Comparison of ENCODE assay signal across 18 cellular contexts in genomic region chr7:129896568-129897382, GRCh38. TPM values are rescaled to one million over a fixed set of nuclear protein-coding genes. Genes with fewer than 3 reads are reported as not detected.
DNase-seq lines count a peak whose midpoint lies in the region; FAIRE-seq and TF ChIP-seq lines count a peak whose summit lies in the region.
"Had no signal": no experiment of that assay in that cellular context is flagged by ENCODE, and none has a peak within 500 bp of the region (broad histone marks: within the 10 kb centered on the region; RNA-seq: fewer than 3 reads in every experiment).

No MANE protein-coding gene starts in this region.

- peak; percentile 16 for DNase-seq in GM03348 (ENCODE audit: low spot score)
- DNase-seq in MG63, result peak; percentile 31
- DNase-seq in endothelial cell of umbilical vein (ENCODE audit: low read depth, low spot score), result peak; percentile 59
- peak; percentile 39 for DNase-seq in retinal pigment epithelial cell (ENCODE audit: low read depth)
- no peak for DNase-seq in NCI-H2171 treated with DMSO at 0.1 percent for 48 hours (lab: John Stamatoyannopoulos, UW)
- no peak for DNase-seq in effector CD4-positive, alpha-beta T cell
- DNase-seq in epidermal melanocyte (ENCODE audit: insufficient read length, low spot score), result no peak
- DNase-seq in small intestine, result no peak
- DNase-seq: activated CD4-positive, alpha-beta T cell treated with anti-CD3 and anti-CD28 coated beads, Interleukin-2, amount 50 U/mL, for 4 hours; activated T-cell treated with anti-CD3 and anti-CD28 coated beads, Interleukin-2, amount 50 U/mL, for 4 hours; effector CD8-positive, alpha-beta T cell; MM.1S; naive thymus-derived CD4-positive, alpha-beta T cell; NCI-H187; stimulated activated CD4-positive, alpha-beta T cell treated with anti-CD3 and anti-CD28 coated beads, Interleukin-12 subunit alpha, Interleukin-12 subunit beta, amount 100 ng/mL, for 4 hours; stimulated activated naive B cell treated with anti-CD40 and anti-IgM and Interleukin-4, amounts not matched to agents 10 μg/mL and 1 μg/mL and 100 μg/mL, for 72 hours; transverse colon had no signal

- H3K4me2 ChIP-seq in endothelial cell of umbilical vein (ENCODE audit: insufficient read depth, low read length), result peak overlapping the region; percentile 46
- H3K4me2 ChIP-seq: BLaER1 had no signal

- POLR2A ChIA-PET in endothelial cell of umbilical vein (lab: Charles Lee), result no interaction called here

- no TSS peak for BruUV-seq in endothelial cell of umbilical vein (replicated peaks; lab: Mats Ljungman, UMichigan)

- CTCF ChIA-PET in endothelial cell of umbilical vein (lab: Charles Lee), result interaction anchor here (0.7 to 3.1 kb wide), 14 partner anchors 9 to 114 kb away, joined by 3 to 11 read pairs (median 4); no protein-coding TSS in a partner anchor

- no peak overlapping the region for H3K4me3 ChIP-seq in MG63
- no peak overlapping the region for H3K4me3 ChIP-seq in endothelial cell of umbilical vein (replicated peaks in 1 of 3; ENCODE audit: insufficient read depth in 1 of 3, low read depth in 1 of 3, low read length in 3 of 3)
- H3K4me3 ChIP-seq in retinal pigment epithelial cell (ENCODE audit: low read length), result no peak overlapping the region
- H3K4me3 ChIP-seq in small intestine (ENCODE audit: low read depth in 1 of 2, low read length in 2 of 2), result no peak overlapping the region
- H3K4me3 ChIP-seq: BLaER1, transverse colon had no signal

- TF ChIP-seq CTCF in endothelial cell of umbilical vein (IDR thresholded peaks at IDR 0.05; ENCODE audit: extremely low read depth in 1 of 2, insufficient read depth in 1 of 2, low read depth in 1 of 2, low read length in 2 of 2) (no peak), retinal pigment epithelial cell (conservative IDR thresholded peaks at IDR 0.05; ENCODE audit: low read depth, low read length) (no peak)

- no peaks in the 10 kb centered on the region for H3K9me1 ChIP-seq in endothelial cell of umbilical vein (replicated peaks; ENCODE audit: control insufficient read depth, extremely low read depth, insufficient read depth, low read length)

- peaks cover 2% of the 10 kb centered on the region for H4K20me1 ChIP-seq in endothelial cell of umbilical vein (replicated peaks; ENCODE audit: control insufficient read depth, extremely low read depth, insufficient read depth, low read length)

- 69 to 83% (median 75%) methylated on average over 6 of the region's 6 CpGs for WGBS in small intestine, 3 donors

- no peak for TF ChIP-seq POLR2A in endothelial cell of umbilical vein (IDR thresholded peaks at IDR 0.05; ENCODE audit: low read depth, low read length)

- H3K4me1 ChIP-seq in endothelial cell of umbilical vein (ENCODE audit: control insufficient read depth, extremely low read depth, insufficient read depth, low read length), result peaks cover 16% of the 10 kb centered on the region
- no peaks in the 10 kb centered on the region for H3K4me1 ChIP-seq in small intestine (ENCODE audit: control insufficient read depth in 2 of 2, insufficient read depth in 1 of 2, low read depth in 1 of 2, low read length in 1 of 2)
- H3K4me1 ChIP-seq: BLaER1 had no signal

- H2AFZ ChIP-seq in endothelial cell of umbilical vein (ENCODE audit: low read depth, low read length), result no peak overlapping the region

- intact Hi-C loops in endothelial cell of umbilical vein (cut with micrococcal nuclease), result loop anchor here (1.0 to 5.0 kb wide), 3 partner anchors 10 to 112 kb away; no protein-coding TSS in a partner anchor

- H3K36me3 ChIP-seq in MG63, result peaks cover 18% of the 10 kb centered on the region
- peaks cover 0 to 4% of the 10 kb centered on the region in 2 experiments for H3K36me3 ChIP-seq in endothelial cell of umbilical vein (ENCODE audit: control insufficient read depth in 2 of 2, extremely low read depth in 1 of 2, insufficient read depth in 2 of 2, low read length in 2 of 2)
- H3K36me3 ChIP-seq in small intestine (ENCODE audit: control insufficient read depth in 2 of 2, insufficient read depth in 2 of 2, low read length in 2 of 2), result peaks cover 5 to 6% of the 10 kb centered on the region in 2 donors

- H3K79me2 ChIP-seq in endothelial cell of umbilical vein (ENCODE audit: control insufficient read depth, insufficient read depth, low read length), result peaks cover 13% of the 10 kb centered on the region

- H3K9me3 ChIP-seq in MG63 (no peaks in the 10 kb centered on the region), endothelial cell of umbilical vein (replicated peaks; ENCODE audit: control insufficient read depth, insufficient read depth, low read length) (no peaks in the 10 kb centered on the region), small intestine (ENCODE audit: control insufficient read depth, low read depth) (no peaks in the 10 kb centered on the region)
- H3K9me3 ChIP-seq: BLaER1, transverse colon had no signal

- FAIRE-seq in endothelial cell of umbilical vein (lab: Jason Lieb, UNC) (no peak), small intestine (lab: Jason Lieb, UNC) (no peak)

- H3K27ac ChIP-seq in endothelial cell of umbilical vein (ENCODE audit: insufficient read depth, low read depth, low read length), result peak overlapping the region; percentile 55
- H3K27ac ChIP-seq in small intestine (ENCODE audit: low read depth in 1 of 2, low read length in 1 of 2), result no peak overlapping the region
- H3K27ac ChIP-seq: BLaER1, transverse colon had no signal

- H3K27me3 ChIP-seq in MG63 (no peaks in the 10 kb centered on the region), endothelial cell of umbilical vein (ENCODE audit: control insufficient read depth in 2 of 2, insufficient read depth in 2 of 2, low read length in 2 of 2) (no peaks in the 10 kb centered on the region), small intestine (ENCODE audit: control insufficient read depth in 2 of 2, insufficient read depth in 2 of 2, low read length in 2 of 2) (no peaks in the 10 kb centered on the region)
- H3K27me3 ChIP-seq: BLaER1, transverse colon had no signal

- dilution Hi-C loops in endothelial cell of umbilical vein (cut with MboI; ENCODE audit: extremely low pct_ligation_motif_present, low sequenced_read_pairs), result no loop called here

- no peak overlapping the region for H3K9ac ChIP-seq in endothelial cell of umbilical vein (replicated peaks; ENCODE audit: extremely low read depth, insufficient read depth, low read length)
- H3K9ac ChIP-seq: BLaER1 had no signal

TF ChIP-seq in endothelial cell of umbilical vein, 7 proteins besides CTCF, POLR2A, EP300 and RAD21:
- TF ChIP-seq MAX (IDR thresholded peaks at IDR 0.05; ENCODE audit: insufficient read depth, insufficient read length), result no peak
- TF ChIP-seq MYC (IDR thresholded peaks at IDR 0.05; ENCODE audit: low read depth, low read length), result no peak
- peak; percentile 57 for TF ChIP-seq FOS (IDR thresholded peaks at IDR 0.05; ENCODE audit: borderline replicate concordance, insufficient read depth, low read length)
- TF ChIP-seq EZH2 (IDR thresholded peaks at IDR 0.05; ENCODE audit: borderline replicate concordance, low read depth, low read length, severe bottlenecking), result no peak
- no peak for TF ChIP-seq POLR2AphosphoS5 (IDR thresholded peaks at IDR 0.05; ENCODE audit: insufficient read depth, low read depth, low read length)
- peak; percentile 93 for TF ChIP-seq GATA2 (IDR thresholded peaks at IDR 0.05; ENCODE audit: insufficient read depth, insufficient read length, low read depth, low read length)
- TF ChIP-seq JUN (IDR thresholded peaks at IDR 0.05; ENCODE audit: borderline replicate concordance, insufficient read depth, insufficient read length, low read depth), result peak; percentile 32

RNA-seq across cellular contexts. Expression of gene UBE2H, which starts 56.0 kb away (rescaled TPM):
- total RNA-seq in MG63 (2014; rRNA removed; shearing (Covaris generic); ENCODE audit: low replicate concordance), result 21.2 and 53.5 TPM in 2 replicates
- total RNA-seq in endothelial cell of umbilical vein, result 82.2 and 90.1 TPM in 2 replicates
- polyA plus RNA-seq in endothelial cell of umbilical vein (46.4 and 51.7 TPM in 2 replicates), small intestine (10 to 100 TPM; 15.0 to 22.1 (median 15.1) TPM)
- polyA plus RNA-seq in endothelial cell of umbilical vein (2011; cell fraction: cytosol; rRNA removed), result 57.4 and 57.8 TPM in 2 replicates
- 92.5 and 97.4 TPM in 2 replicates for polyA plus RNA-seq in endothelial cell of umbilical vein (2011; cell fraction: nucleus; rRNA removed)
- polyA plus RNA-seq in endothelial cell of umbilical vein (2012), result 78.0 and 84.8 TPM in 2 replicates
- 92.7 and 127 TPM in 2 replicates for polyA minus RNA-seq in endothelial cell of umbilical vein
- 17.7 TPM for polyA minus RNA-seq in endothelial cell of umbilical vein (2011; cell fraction: cytosol; rRNA and poly(A)+ RNA removed)
- 99.2 and 129 TPM in 2 replicates for polyA minus RNA-seq in endothelial cell of umbilical vein (2011; cell fraction: nucleus; rRNA and poly(A)+ RNA removed)

Comparison
In these comparisons a context has a peak if more than half of its experiments do, and no peak if none do; other contexts are left out.
1. DNase-seq: peak in GM03348 (single experiment), MG63 (single experiment), endothelial cell of umbilical vein (single experiment) and retinal pigment epithelial cell (single experiment); none in NCI-H2171 treated with DMSO at 0.1 percent for 48 hours (single experiment), effector CD4-positive, alpha-beta T cell (single experiment), epidermal melanocyte (single experiment) and small intestine (single experiment).